In the genomic region with DNA sequence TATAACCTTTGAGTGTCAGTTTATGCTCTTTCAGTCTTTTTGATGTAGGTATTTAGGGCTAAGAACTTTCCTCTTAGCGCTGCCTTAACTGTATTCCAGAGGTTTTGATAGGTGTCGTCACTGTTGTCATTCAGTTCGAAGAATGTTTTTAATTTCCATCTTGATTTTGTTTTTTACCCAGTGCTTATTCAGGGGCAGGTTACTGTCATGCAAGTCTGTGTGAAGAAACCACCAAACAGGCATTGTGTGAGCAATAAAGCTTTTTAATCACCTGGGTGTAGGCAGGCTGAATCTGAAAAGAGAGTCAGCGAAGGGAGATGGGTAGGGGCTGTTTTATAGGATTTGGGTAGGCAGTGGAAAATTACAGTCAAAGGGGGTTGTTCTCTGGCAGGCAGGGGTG, we compare ENCODE assay signal across 1 cellular context.
TF ChIP-seq lines count a peak whose summit lies in the region.

No MANE protein-coding gene starts in this region.

TF ChIP-seq in GM23338, 12 proteins besides CTCF, POLR2A, EP300 and RAD21 (continued from another document):
- TF ChIP-seq, protein P1, sequence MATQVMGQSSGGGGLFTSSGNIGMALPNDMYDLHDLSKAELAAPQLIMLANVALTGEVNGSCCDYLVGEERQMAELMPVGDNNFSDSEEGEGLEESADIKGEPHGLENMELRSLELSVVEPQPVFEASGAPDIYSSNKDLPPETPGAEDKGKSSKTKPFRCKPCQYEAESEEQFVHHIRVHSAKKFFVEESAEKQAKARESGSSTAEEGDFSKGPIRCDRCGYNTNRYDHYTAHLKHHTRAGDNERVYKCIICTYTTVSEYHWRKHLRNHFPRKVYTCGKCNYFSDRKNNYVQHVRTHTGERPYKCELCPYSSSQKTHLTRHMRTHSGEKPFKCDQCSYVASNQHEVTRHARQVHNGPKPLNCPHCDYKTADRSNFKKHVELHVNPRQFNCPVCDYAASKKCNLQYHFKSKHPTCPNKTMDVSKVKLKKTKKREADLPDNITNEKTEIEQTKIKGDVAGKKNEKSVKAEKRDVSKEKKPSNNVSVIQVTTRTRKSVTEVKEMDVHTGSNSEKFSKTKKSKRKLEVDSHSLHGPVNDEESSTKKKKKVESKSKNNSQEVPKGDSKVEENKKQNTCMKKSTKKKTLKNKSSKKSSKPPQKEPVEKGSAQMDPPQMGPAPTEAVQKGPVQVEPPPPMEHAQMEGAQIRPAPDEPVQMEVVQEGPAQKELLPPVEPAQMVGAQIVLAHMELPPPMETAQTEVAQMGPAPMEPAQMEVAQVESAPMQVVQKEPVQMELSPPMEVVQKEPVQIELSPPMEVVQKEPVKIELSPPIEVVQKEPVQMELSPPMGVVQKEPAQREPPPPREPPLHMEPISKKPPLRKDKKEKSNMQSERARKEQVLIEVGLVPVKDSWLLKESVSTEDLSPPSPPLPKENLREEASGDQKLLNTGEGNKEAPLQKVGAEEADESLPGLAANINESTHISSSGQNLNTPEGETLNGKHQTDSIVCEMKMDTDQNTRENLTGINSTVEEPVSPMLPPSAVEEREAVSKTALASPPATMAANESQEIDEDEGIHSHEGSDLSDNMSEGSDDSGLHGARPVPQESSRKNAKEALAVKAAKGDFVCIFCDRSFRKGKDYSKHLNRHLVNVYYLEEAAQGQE (IDR thresholded peaks at IDR 0.05; ENCODE audit: unreplicated experiment) = no peak
